ENCODE assay signal across 8 cellular contexts in the genomic region with DNA sequence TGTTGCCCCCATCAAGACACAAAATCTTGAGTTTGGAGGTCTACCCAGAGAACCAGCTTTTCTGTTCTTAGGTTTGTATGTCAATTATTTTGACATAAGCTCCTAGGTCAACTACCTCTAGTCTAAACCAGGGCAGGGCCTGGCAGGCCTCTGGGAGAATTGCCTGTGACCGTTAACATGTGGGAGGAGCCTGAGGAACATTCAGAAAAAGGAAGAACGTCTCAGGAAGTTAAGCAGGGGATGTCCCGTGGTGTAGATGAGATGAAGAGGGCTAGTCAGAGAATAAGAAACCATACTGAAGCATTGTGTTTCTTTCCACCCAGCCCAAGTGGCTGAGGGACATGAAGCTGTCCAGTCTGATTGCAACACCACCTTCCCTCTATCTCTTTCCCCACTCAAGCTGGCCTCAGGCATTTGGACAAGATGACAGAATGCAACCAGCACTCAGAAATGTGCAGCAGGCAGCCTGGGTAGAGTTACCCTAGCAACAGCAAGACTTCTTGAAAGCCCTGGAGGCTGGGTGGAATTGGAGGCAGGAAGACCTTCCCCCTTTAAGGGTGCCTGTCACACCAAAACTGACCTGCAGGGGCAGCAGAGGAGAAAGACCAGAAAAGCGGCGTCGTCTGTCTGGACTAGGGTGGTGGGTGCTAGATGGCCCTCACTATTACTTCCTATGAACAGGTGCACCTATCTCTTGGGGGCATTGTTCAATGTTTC.
A peak's percentile ranks its signal among the peaks of the same experiment; 100 is the strongest.
DNase-seq lines count a peak whose midpoint lies in the region; ATAC-seq and TF ChIP-seq lines count a peak whose summit lies in the region.

No MANE protein-coding gene starts in this region.

- H3K36me3 ChIP-seq in MM.1S (replicated peaks; ENCODE audit: insufficient read depth, low read length), result no peaks in the 10 kb centered on the region

- no peaks in the 10 kb centered on the region for H3K9me3 ChIP-seq in MM.1S (replicated peaks; ENCODE audit: insufficient read depth, low read length)

- peak; percentile 23 for TF ChIP-seq CTCF in MM.1S (IDR thresholded peaks at IDR 0.05; ENCODE audit: low read length)
- peak; percentile 57 for TF ChIP-seq CTCF in choroid plexus epithelial cell (conservative IDR thresholded peaks at IDR 0.05; ENCODE audit: low read depth, low read length)
- peak; percentile 59 for TF ChIP-seq CTCF in retinal pigment epithelial cell (conservative IDR thresholded peaks at IDR 0.05; ENCODE audit: low read depth, low read length)

- H3K4me1 ChIP-seq in MM.1S (ENCODE audit: low read length), result no peaks in the 10 kb centered on the region

- no peaks in the 10 kb centered on the region for H3K27me3 ChIP-seq in MM.1S (replicated peaks; ENCODE audit: insufficient read depth, low read length)

- peak; percentile 16 to 19 for DNase-seq in activated CD4-positive, alpha-beta T cell treated with anti-CD3 and anti-CD28 coated beads, Interleukin-2, amount 50 U/mL, for 48 hours
- DNase-seq in activated CD4-positive, alpha-beta T cell treated with anti-CD3 and anti-CD28 coated beads, Interleukin-2, amount 50 U/mL, for 1 hour, result no peak
- DNase-seq in MM.1S (no peak), choroid plexus epithelial cell (ENCODE audit: low read depth) (peak; percentile 6), retinal pigment epithelial cell (ENCODE audit: low read depth) (no peak), mucosa of gallbladder (ENCODE audit: low spot score) (no peak), SK-N-DZ (ENCODE audit: low spot score) (no peak)

- H4K20me1 ChIP-seq in MM.1S (ENCODE audit: insufficient read depth, low read length), result no peaks in the 10 kb centered on the region

- H3K4me2 ChIP-seq in MM.1S (ENCODE audit: low read depth, low read length), result no peak overlapping the region

- H3K4me3 ChIP-seq in MM.1S (ENCODE audit: low read length) (no peak overlapping the region), choroid plexus epithelial cell (ENCODE audit: low read depth, low read length) (no peak overlapping the region), retinal pigment epithelial cell (ENCODE audit: low read length) (no peak overlapping the region)

- no peaks in the 10 kb centered on the region for H3K79me2 ChIP-seq in MM.1S (ENCODE audit: low read length)

- H3K9me2 ChIP-seq in MM.1S (replicated peaks; ENCODE audit: insufficient read depth, low read length), result no peaks in the 10 kb centered on the region

- no peak overlapping the region for H3K9ac ChIP-seq in MM.1S (ENCODE audit: low read length)

- H3F3A ChIP-seq in MM.1S (ENCODE audit: insufficient read depth, low read length), result no peaks in the 10 kb centered on the region

- H3K27ac ChIP-seq in MM.1S (ENCODE audit: low read length), result no peak overlapping the region

- H2AFZ ChIP-seq in MM.1S (ENCODE audit: low read length), result no peak overlapping the region

- ATAC-seq in HG03442 (IDR thresholded peaks at IDR 0.05; ENCODE audit: unreplicated experiment), result no peak

Comparison
In these comparisons a context has a peak if more than half of its experiments do, and no peak if none do; other contexts are left out.
1. DNase-seq: peak in activated CD4-positive, alpha-beta T cell treated with anti-CD3 and anti-CD28 coated beads, Interleukin-2, amount 50 U/mL, for 48 hours (2 of 2) and choroid plexus epithelial cell (single experiment); none in activated CD4-positive, alpha-beta T cell treated with anti-CD3 and anti-CD28 coated beads, Interleukin-2, amount 50 U/mL, for 1 hour (single experiment), MM.1S (single experiment), retinal pigment epithelial cell (single experiment), mucosa of gallbladder (single experiment) and SK-N-DZ (single experiment).
2. Peak in every context shown above with its lines, with median percentiles within 50 percentile points of each other: CTCF ChIP-seq.